7 cellular contexts compared by ENCODE assay signal in the genomic region with DNA sequence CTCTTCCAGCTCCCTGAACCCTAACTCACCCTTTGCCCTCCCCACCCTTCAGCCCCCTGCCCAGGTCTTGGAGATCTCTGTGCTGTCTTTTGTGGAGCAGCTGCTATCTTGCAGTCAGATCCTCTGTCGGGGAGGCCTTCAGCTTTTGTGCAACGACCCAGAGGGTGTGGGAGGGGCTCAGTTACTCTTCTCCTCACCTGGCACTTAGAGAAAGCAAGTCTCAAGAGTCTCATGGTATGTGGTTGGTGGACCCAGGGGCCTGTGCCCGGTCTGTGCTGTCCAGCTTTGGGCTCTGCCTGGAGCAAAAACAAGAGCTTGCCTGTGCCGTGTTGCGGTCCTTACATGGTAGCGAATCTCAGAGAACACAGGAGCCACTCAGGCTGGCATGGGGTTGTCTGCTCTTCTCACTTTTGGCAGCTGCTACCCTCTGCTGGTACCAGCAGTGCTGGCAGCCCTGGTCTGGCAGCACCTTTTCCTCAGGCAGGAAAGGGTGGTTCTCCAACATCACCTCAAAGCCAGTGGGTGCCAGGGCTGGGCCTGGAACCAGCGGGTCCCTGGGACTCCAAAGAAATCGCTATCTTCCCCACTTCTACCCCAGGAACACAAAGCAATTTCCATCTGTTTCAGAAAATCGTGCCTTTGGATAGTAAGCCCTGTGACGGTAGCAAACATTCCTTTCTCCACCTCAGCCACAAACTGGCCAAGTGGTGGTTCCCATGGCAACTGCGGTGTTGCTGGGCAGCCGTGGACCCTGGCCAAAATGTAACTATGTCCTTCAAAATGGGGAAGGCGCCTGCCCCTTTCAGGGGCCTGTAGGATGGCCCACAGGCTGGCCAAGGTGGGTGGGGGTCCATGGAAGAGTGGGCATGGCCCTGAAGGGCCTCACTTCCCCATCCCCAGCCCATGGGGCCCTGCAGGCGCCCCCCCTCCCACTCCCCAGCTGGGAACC.
A peak's percentile ranks its signal among the peaks of the same experiment; 100 is the strongest.
DNase-seq lines count a peak whose midpoint lies in the region; ATAC-seq, FAIRE-seq and TF ChIP-seq lines count a peak whose summit lies in the region.

No MANE protein-coding gene starts in this region.

- no peaks in the 10 kb centered on the region for H3K36me3 ChIP-seq in HCT116 (ENCODE audit: control insufficient read depth in 1 of 2, insufficient read depth in 2 of 2, low read length in 2 of 2)
- H3K36me3 ChIP-seq in SJCRH30, result no peaks in the 10 kb centered on the region
- no peaks in the 10 kb centered on the region for H3K36me3 ChIP-seq in bronchial epithelial cell (ENCODE audit: control insufficient read depth, insufficient read depth, low read length)
- H3K36me3 ChIP-seq in thymus (ENCODE audit: control insufficient read depth, insufficient read depth), result peaks cover 3% of the 10 kb centered on the region

- no peaks in the 10 kb centered on the region for H4K20me1 ChIP-seq in HCT116 (ENCODE audit: insufficient read depth)

- POLR2A ChIA-PET in HCT116 (lab: Charles Lee), result no interaction called here

- RAD21 ChIA-PET in HCT116 (lab: Charles Lee; ENCODE audit: low non-redundant PET in 1 of 2, low total read pairs in 2 of 2, uncharacterized antibody in 2 of 2, unreplicated experiment in 2 of 2), result interaction anchor here in 1 of 2 experiments (0.5 kb wide), 1 partner anchor 48 kb away, joined by 3 read pairs; no protein-coding TSS in a partner anchor

- peak; percentile 83 for FAIRE-seq in bronchial epithelial cell (lab: Jason Lieb, UNC)

- ATAC-seq in HCT116 (0 out of 2 replicates have a peak, but pooled peaks have one; percentile 55), HG02571 (IDR thresholded peaks at IDR 0.05; ENCODE audit: unreplicated experiment) (no peak)

- no peak overlapping the region for H3K4me3 ChIP-seq in HCT116 (replicated peaks in 1 of 2; ENCODE audit: low read depth in 1 of 2, low read length in 2 of 2)
- no peak overlapping the region for H3K4me3 ChIP-seq in SJCRH30
- no peak overlapping the region for H3K4me3 ChIP-seq in bronchial epithelial cell (ENCODE audit: low read depth, low read length)
- H3K4me3 ChIP-seq in thymus (ENCODE audit: low read length), result no peak overlapping the region

- peaks cover 0 to 7% of the 10 kb centered on the region in 2 experiments; a peak in 1 of 4 replicates for H3K4me1 ChIP-seq in HCT116 (ENCODE audit: control insufficient read depth in 1 of 2, insufficient read depth in 2 of 2, low read length in 2 of 2)
- no peaks in the 10 kb centered on the region for H3K4me1 ChIP-seq in SJCRH30
- H3K4me1 ChIP-seq in thymus (ENCODE audit: control insufficient read depth, insufficient read depth, low read length), result peaks cover 16% of the 10 kb centered on the region

- no peak for DNase-seq in HCT116 (ENCODE audit: low read depth, low spot score)
- DNase-seq in SJCRH30, result peak; percentile 55 to 63
- peak; percentile 29 for DNase-seq in bronchial epithelial cell (ENCODE audit: low read depth)
- peak; percentile 11 to 27 for DNase-seq in lung microvascular endothelial cell (ENCODE audit: low read depth in 2 of 2)
- no peak for DNase-seq in mesenteric fat pad (ENCODE audit: low spot score)

- no TSS peak for BruUV-seq in HCT116 (replicated peaks; lab: Mats Ljungman, UMichigan)

- H3K27ac ChIP-seq in HCT116 (ENCODE audit: low read depth, low read length) (no peak overlapping the region), SJCRH30 (no peak overlapping the region), thymus (ENCODE audit: low read depth) (peak overlapping the region; percentile 66)

- WGBS in thymus, result 73% methylated on average over 14 of the region's 14 CpGs

- intact Hi-C loops in HCT116 (cut with micrococcal nuclease), result loop anchor here (10.0 kb wide), 1 partner anchor 469 kb away; no protein-coding TSS in a partner anchor

- H3K79me2 ChIP-seq in HCT116 (ENCODE audit: insufficient read depth, low read length), result no peaks in the 10 kb centered on the region

- TF ChIP-seq POLR2A in HCT116 (IDR thresholded peaks at IDR 0.05; ENCODE audit: borderline replicate concordance, extremely low read depth, insufficient read depth, insufficient read length), result no peak

- TF ChIP-seq CTCF in HCT116 (IDR thresholded peaks at IDR 0.05 in 2 of 3, conservative IDR thresholded peaks at IDR 0.05 in 1 of 3; ENCODE audit: borderline replicate concordance in 1 of 3, insufficient read depth in 1 of 3, low read depth in 2 of 3, low read length in 2 of 3), result no peak
- TF ChIP-seq CTCF in bronchial epithelial cell (IDR thresholded peaks at IDR 0.05; ENCODE audit: insufficient read depth, low read length, severe bottlenecking), result peak; percentile 78

- no peaks in the 10 kb centered on the region for H3K9me2 ChIP-seq in HCT116 (ENCODE audit: insufficient read depth)

- H2AFZ ChIP-seq in HCT116 (ENCODE audit: low read depth, low read length, poor library complexity, severe bottlenecking), result no peak overlapping the region

- H3K27me3 ChIP-seq in HCT116 (ENCODE audit: insufficient read depth, low read length) (no peaks in the 10 kb centered on the region), SJCRH30 (no peaks in the 10 kb centered on the region), bronchial epithelial cell (ENCODE audit: control insufficient read depth, insufficient read depth, low read length) (no peaks in the 10 kb centered on the region), thymus (ENCODE audit: control insufficient read depth, insufficient read depth) (no peaks in the 10 kb centered on the region)

- no peak overlapping the region for H3K9ac ChIP-seq in HCT116 (ENCODE audit: low read length)

- CTCF ChIA-PET in HCT116 (lab: Charles Lee), result no interaction called here

- no peaks in the 10 kb centered on the region for H3K9me3 ChIP-seq in HCT116 (ENCODE audit: control insufficient read depth in 1 of 2, insufficient read depth in 1 of 2, low read depth in 1 of 2, low read length in 2 of 2)
- H3K9me3 ChIP-seq in SJCRH30 (replicated peaks), result no peaks in the 10 kb centered on the region; the same call in 1 of the 2 replicates
- no peaks in the 10 kb centered on the region for H3K9me3 ChIP-seq in thymus (ENCODE audit: control insufficient read depth)

- H3K4me2 ChIP-seq in HCT116 (ENCODE audit: low read length), result no peak overlapping the region

- TF ChIP-seq RAD21 in HCT116 (IDR thresholded peaks at IDR 0.05; ENCODE audit: low read depth), result peak; percentile 48

TF ChIP-seq in HCT116, 20 proteins besides CTCF, POLR2A, EP300 and RAD21:
- TF ChIP-seq EGR1 (IDR thresholded peaks at IDR 0.05; ENCODE audit: low read depth), result no peak
- TF ChIP-seq, protein P1, sequence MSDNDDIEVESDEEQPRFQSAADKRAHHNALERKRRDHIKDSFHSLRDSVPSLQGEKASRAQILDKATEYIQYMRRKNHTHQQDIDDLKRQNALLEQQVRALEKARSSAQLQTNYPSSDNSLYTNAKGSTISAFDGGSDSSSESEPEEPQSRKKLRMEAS (IDR thresholded peaks at IDR 0.05), result no peak
- no peak for TF ChIP-seq SIN3A (IDR thresholded peaks at IDR 0.05; ENCODE audit: low read depth)
- TF ChIP-seq ELF1 (IDR thresholded peaks at IDR 0.05; ENCODE audit: borderline replicate concordance, low read depth), result no peak
- no peak for TF ChIP-seq ZNF274 (IDR thresholded peaks at IDR 0.05; ENCODE audit: low read depth, low read length)
- no peak for TF ChIP-seq CBX3 (IDR thresholded peaks at IDR 0.05; ENCODE audit: low read depth)
- no peak for TF ChIP-seq YY1 (IDR thresholded peaks at IDR 0.05; ENCODE audit: extremely low read depth, insufficient replicate concordance, low read depth, low read length)
- TF ChIP-seq, protein P2, sequence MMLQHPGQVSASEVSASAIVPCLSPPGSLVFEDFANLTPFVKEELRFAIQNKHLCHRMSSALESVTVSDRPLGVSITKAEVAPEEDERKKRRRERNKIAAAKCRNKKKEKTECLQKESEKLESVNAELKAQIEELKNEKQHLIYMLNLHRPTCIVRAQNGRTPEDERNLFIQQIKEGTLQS (IDR thresholded peaks at IDR 0.05), result no peak

Comparison
In these comparisons a context has a peak if more than half of its experiments do, and no peak if none do; other contexts are left out.
1. DNase-seq: peak in SJCRH30 (2 of 2), bronchial epithelial cell (single experiment) and lung microvascular endothelial cell (2 of 2); none in HCT116 (single experiment) and mesenteric fat pad (single experiment).